8 cellular contexts compared by ENCODE assay signal in genomic region chr16:30957456-30958163, GRCh38.
DNase-seq lines count a peak whose midpoint lies in the region; ATAC-seq and TF ChIP-seq lines count a peak whose summit lies in the region.

TSS of gene SETD1A (plus strand) at chr16:30957754. CDS start at chr16:30958732, 978 bp downstream.

- H3K4me3 ChIP-seq in AG09309 (ENCODE audit: control insufficient read depth, low read depth, low read length) (peak within 1 kb of the TSS; percentile 94), cardiac fibroblast (replicated peaks in 1 of 2; ENCODE audit: low read depth in 2 of 2, low read length in 2 of 2) (peak within 1 kb of the TSS; percentile 78 to 86)

- DNase-seq in AG09309 (ENCODE audit: low read depth): peak; percentile 85
- DNase-seq in NCI-H345 (lab: John Stamatoyannopoulos, UW): peak; percentile 97
- DNase-seq in activated CD4-positive, CD25-positive, alpha-beta regulatory T cell (lab: John Stamatoyannopoulos, UW): peak; percentile 89 to 97 (median 96)
- DNase-seq in cardiac fibroblast (ENCODE audit: low read depth in 2 of 2): peak; percentile 98 to 99
- peak; percentile 84 for DNase-seq in inferior parietal cortex (ENCODE audit: extremely low spot score)
- peak; percentile 90 for DNase-seq in smooth muscle cell of the brain vasculature (ENCODE audit: low read depth, low spot score)

- TF ChIP-seq CTCF in AG09309 (IDR thresholded peaks at IDR 0.05; ENCODE audit: control insufficient read depth, insufficient read depth, low read depth, low read length, missing control alignments) (no peak), cardiac fibroblast (IDR thresholded peaks at IDR 0.05; ENCODE audit: low read depth, low read length) (no peak)

- ATAC-seq in GM19035 (IDR thresholded peaks at IDR 0.05; ENCODE audit: unreplicated experiment) (peak; percentile 76), HG03280 (IDR thresholded peaks at IDR 0.05; ENCODE audit: unreplicated experiment) (peak; percentile 71)

Comparison
In these comparisons a context has a peak if more than half of its experiments do, and no peak if none do; other contexts are left out.
1. Peak in every context shown above with its lines: DNase-seq, ATAC-seq and H3K4me3 ChIP-seq.